In genomic region chr12:3045989-3046388, GRCh38 we compare ENCODE assay signal across 18 cellular contexts. TPM values are rescaled to one million over a fixed set of nuclear protein-coding genes. Genes with fewer than 3 reads are reported as not detected.
A peak's percentile ranks its signal among the peaks of the same experiment; 100 is the strongest.
DNase-seq lines count a peak whose midpoint lies in the region; ATAC-seq, FAIRE-seq and TF ChIP-seq lines count a peak whose summit lies in the region.
"Had no signal": no experiment of that assay in that cellular context is flagged by ENCODE, and none has a peak within 500 bp of the region (broad histone marks: within the 10 kb centered on the region; RNA-seq: fewer than 3 reads in every experiment).

No MANE protein-coding gene starts in this region.

- no peak for FAIRE-seq in keratinocyte (lab: Jason Lieb, UNC)
- FAIRE-seq: D721Med, GM12891, GM19239, H1, K562 had no signal

- H4K20me1 ChIP-seq in GM23338 (replicated peaks; ENCODE audit: insufficient read depth) (peaks cover 4% of the 10 kb centered on the region), keratinocyte (ENCODE audit: control insufficient read depth, extremely low read depth, insufficient read depth, low read length) (no peaks in the 10 kb centered on the region)

- intact Hi-C loops in heart left ventricle (cut with DNase I) (no loop called here), sigmoid colon (cut with DNase I) (no loop called here)

- peaks cover 10% of the 10 kb centered on the region for H3K36me3 ChIP-seq in GM23338 (ENCODE audit: insufficient read depth)
- peaks cover 0 to 4% (median 0%) of the 10 kb centered on the region in 9 donors for H3K36me3 ChIP-seq in heart left ventricle
- no peaks in the 10 kb centered on the region for H3K36me3 ChIP-seq in keratinocyte (ENCODE audit: control insufficient read depth in 2 of 2, extremely low read depth in 1 of 2, insufficient read depth in 2 of 2, low read length in 2 of 2)
- H3K36me3 ChIP-seq in sigmoid colon = peaks cover 0 to under 1% (median 0%) of the 10 kb centered on the region in 4 donors

- H3K27ac ChIP-seq in GM23338 (ENCODE audit: low read depth) (peak overlapping the region; percentile 66; the same call in 1 of the 2 replicates), heart left ventricle (peak overlapping the region in 11 of 12 donors; percentile 6 to 86 (median 64)), keratinocyte (ENCODE audit: control insufficient read depth, insufficient read depth, low read length) (no peak overlapping the region), sigmoid colon (no peak overlapping the region)
- H3K27ac ChIP-seq: C4-2B, SK-N-MC had no signal

- H3K27me3 ChIP-seq in GM23338 (ENCODE audit: insufficient read depth) (no peaks in the 10 kb centered on the region), heart left ventricle (peaks cover 0 to 2% (median 0%) of the 10 kb centered on the region in 9 donors), keratinocyte (ENCODE audit: control insufficient read depth, extremely low read depth, insufficient read depth, low read length) (peaks cover 5% of the 10 kb centered on the region), sigmoid colon (no peaks in the 10 kb centered on the region)

- DNase-seq in GM23338 (ENCODE audit: low spot score) = no peak
- DNase-seq in heart left ventricle = no peak
- DNase-seq in keratinocyte (ENCODE audit: low read depth, low spot score) = no peak
- DNase-seq in sigmoid colon = peak; percentile 12
- DNase-seq in stimulated activated CD4-positive, alpha-beta T cell treated with anti-CD3 and anti-CD28 coated beads, Interleukin-4, amount 100 ng/mL, for 4 hours = no peak
- no peak for DNase-seq in NCI-H526 treated with DMSO at 0.1 percent for 48 hours (lab: John Stamatoyannopoulos, UW)
- DNase-seq: NCI-H1105, NCI-H1694 treated with DMSO at 0.1 percent for 48 hours, NCI-H524 had no signal

- no peak overlapping the region for H3K27ac Mint-ChIP-seq in GM23338

- peaks cover 26% of the 10 kb centered on the region for H3K4me1 Mint-ChIP-seq in GM23338

- H3K9me1 ChIP-seq in keratinocyte (ENCODE audit: control insufficient read depth, extremely low read depth, insufficient read depth, low read length) = no peaks in the 10 kb centered on the region

- no peaks in the 10 kb centered on the region for H3K9me3 Mint-ChIP-seq in GM23338

- H3K4me2 ChIP-seq in GM23338 = no peak overlapping the region
- peak overlapping the region; percentile 11 for H3K4me2 ChIP-seq in keratinocyte (ENCODE audit: control insufficient read depth, extremely low read depth, insufficient read depth, low read depth, low read length)

- H2AFZ ChIP-seq in GM23338 = no peak overlapping the region
- H2AFZ ChIP-seq in keratinocyte (ENCODE audit: control insufficient read depth, low read length) = no peak overlapping the region

- H3K9me2 ChIP-seq in GM23338 (ENCODE audit: insufficient read depth) = no peaks in the 10 kb centered on the region

- H3K36me3 Mint-ChIP-seq in GM23338 (ENCODE audit: low read depth) = peaks cover 15% of the 10 kb centered on the region

- dilution Hi-C loops in keratinocyte (cut with MboI; ENCODE audit: extremely low pct_ligation_motif_present, low sequenced_read_pairs) = no loop called here

- H3K4me3 ChIP-seq in GM23338 (no peak overlapping the region), heart left ventricle (no peak overlapping the region), keratinocyte (ENCODE audit: control insufficient read depth in 2 of 3, extremely low read depth in 1 of 3, insufficient read depth in 2 of 3, low read depth in 1 of 3, low read length in 3 of 3) (no peak overlapping the region), sigmoid colon (no peak overlapping the region)
- H3K4me3 ChIP-seq: K562, SK-N-MC had no signal

- TF ChIP-seq CTCF in GM23338 (conservative IDR thresholded peaks at IDR 0.05; ENCODE audit: low read depth in 2 of 2) = no peak
- TF ChIP-seq CTCF in heart left ventricle (IDR thresholded peaks at IDR 0.05) = no peak
- TF ChIP-seq CTCF in keratinocyte (optimal IDR thresholded peaks at IDR 0.05 in 1 of 3, IDR thresholded peaks at IDR 0.05 in 1 of 3, conservative IDR thresholded peaks at IDR 0.05 in 1 of 3; ENCODE audit: extremely low read depth in 1 of 3, insufficient read depth in 2 of 3, low read length in 3 of 3) = no peak
- TF ChIP-seq CTCF in sigmoid colon (IDR thresholded peaks at IDR 0.05) = no peak

- no peak for ATAC-seq in GM23338
- peak in 3 of 4 donors; percentile 6 to 36 (median 24) for ATAC-seq in heart left ventricle
- no peak for ATAC-seq in HG02938 (IDR thresholded peaks at IDR 0.05; ENCODE audit: unreplicated experiment)
- ATAC-seq in GM21367 (IDR thresholded peaks at IDR 0.05; ENCODE audit: unreplicated experiment) = no peak
- ATAC-seq: K562 had no signal

- TF ChIP-seq POLR2A in heart left ventricle (IDR thresholded peaks at IDR 0.05) = no peak
- no peak for TF ChIP-seq POLR2A in sigmoid colon (IDR thresholded peaks at IDR 0.05)

- peaks cover 20% of the 10 kb centered on the region for H3K27me3 Mint-ChIP-seq in GM23338 (ENCODE audit: insufficient read depth, low read depth, poor library complexity)

- H3K9ac ChIP-seq in keratinocyte (ENCODE audit: control insufficient read depth, extremely low read depth, insufficient read depth, low read length) = no peak overlapping the region

- peaks cover 12% of the 10 kb centered on the region; the same call in 1 of the 2 replicates for H3F3A ChIP-seq in GM23338 (replicated peaks; ENCODE audit: low read depth)

- H3K79me2 ChIP-seq in GM23338 (replicated peaks; ENCODE audit: insufficient read depth) (no peaks in the 10 kb centered on the region), keratinocyte (ENCODE audit: control insufficient read depth, insufficient read depth, low read length) (no peaks in the 10 kb centered on the region)

- H3K9me3 ChIP-seq in heart left ventricle (no peaks in the 10 kb centered on the region), keratinocyte (ENCODE audit: control insufficient read depth, low read depth, low read length) (no peaks in the 10 kb centered on the region), sigmoid colon (no peaks in the 10 kb centered on the region)

- peaks cover 5% of the 10 kb centered on the region; the same call in 1 of the 2 replicates for H3K4me1 ChIP-seq in GM23338 (ENCODE audit: insufficient read depth)
- H3K4me1 ChIP-seq in heart left ventricle = peaks cover 0 to 36% (median 9%) of the 10 kb centered on the region in 12 donors
- H3K4me1 ChIP-seq in keratinocyte (ENCODE audit: control insufficient read depth, extremely low read depth, insufficient read depth, low read length) = peaks cover 10% of the 10 kb centered on the region
- no peaks in the 10 kb centered on the region for H3K4me1 ChIP-seq in sigmoid colon

- no peak for TF ChIP-seq EP300 in sigmoid colon (IDR thresholded peaks at IDR 0.05)

- 43 to 53% (median 47%) methylated on average over 6 to 7 of the region's 7 CpGs for WGBS in heart left ventricle, 4 donors
- WGBS in sigmoid colon, 2 donors = 70 to 82% methylated on average over 7 of the region's 7 CpGs

- H3K4me3 Mint-ChIP-seq in GM23338 = no peak overlapping the region

TF ChIP-seq in GM23338, 12 proteins besides CTCF, POLR2A, EP300 and RAD21:
- 0 out of 2 replicates have a peak, but pooled peaks have one; percentile 5 for TF ChIP-seq POLR2AphosphoS5 (IDR thresholded peaks at IDR 0.05; ENCODE audit: low read depth)
- no peak for TF ChIP-seq EZH2 (IDR thresholded peaks at IDR 0.05; ENCODE audit: low read depth, unreplicated experiment)

RNA-seq across cellular contexts. Expression of gene TSPAN9, which starts 31.2 kb away (rescaled TPM):
- 17.2 and 31.5 TPM in 2 replicates for total RNA-seq in GM23338 (2014; rRNA removed; shearing (Covaris generic))
- 5.1 and 6.0 TPM in 2 replicates for polyA plus RNA-seq in GM23338 (2016; fragmentation: Nextera tagmentation; extraction: Ambion mirVana)
- total RNA-seq in heart left ventricle = 100 to 1,000 TPM in 8 of 9 donors, 10 to 100 TPM in 1; 70.0 to 387 (median 158) TPM
- 100 to 1,000 TPM; 109 to 120 TPM for polyA plus RNA-seq in heart left ventricle
- polyA plus RNA-seq in keratinocyte = 27.5 to 39.5 TPM (median 36.2 TPM) in 3 replicates
- 8.1 TPM for polyA plus RNA-seq in keratinocyte (2011; ENCODE audit: low read depth)
- polyA plus RNA-seq in keratinocyte (2011; cell fraction: cytosol; rRNA removed) = 16.4 and 18.7 TPM in 2 replicates
- polyA plus RNA-seq in keratinocyte (2011; cell fraction: nucleus; rRNA removed) = 54.8 and 72.2 TPM in 2 replicates
- 9.1 and 32.9 TPM in 2 replicates for polyA plus RNA-seq in keratinocyte (2012; ENCODE audit: low replicate concordance)
- 29.9 to 42.2 TPM (median 33.7 TPM) in 3 replicates for polyA minus RNA-seq in keratinocyte
- 11.1 TPM for polyA minus RNA-seq in keratinocyte (2011; cell fraction: cytosol; rRNA and poly(A)+ RNA removed)
- 25.3 and 39.2 TPM in 2 replicates for polyA minus RNA-seq in keratinocyte (2011; cell fraction: nucleus; rRNA and poly(A)+ RNA removed)
- total RNA-seq in sigmoid colon = 10 to 100 TPM; 18.2 to 28.0 (median 21.4) TPM
- 10 to 100 TPM in 1 of 3 donors, 1 to 10 TPM in 1, under 1 TPM in 1; 0.92 to 14.5 (median 2.4) TPM for polyA plus RNA-seq in sigmoid colon

Comparison
In these comparisons a context has a peak if more than half of its experiments do, and no peak if none do; other contexts are left out.
1. ATAC-seq: peak in heart left ventricle (3 of 4); none in GM23338 (single experiment), HG02938 (single experiment) and GM21367 (single experiment).
2. H3K27ac ChIP-seq: peak in GM23338 (single experiment) and heart left ventricle (11 of 12); none in keratinocyte (single experiment) and sigmoid colon (0 of 4).